ENCODE assay signal across 10 cellular contexts in the genomic region with DNA sequence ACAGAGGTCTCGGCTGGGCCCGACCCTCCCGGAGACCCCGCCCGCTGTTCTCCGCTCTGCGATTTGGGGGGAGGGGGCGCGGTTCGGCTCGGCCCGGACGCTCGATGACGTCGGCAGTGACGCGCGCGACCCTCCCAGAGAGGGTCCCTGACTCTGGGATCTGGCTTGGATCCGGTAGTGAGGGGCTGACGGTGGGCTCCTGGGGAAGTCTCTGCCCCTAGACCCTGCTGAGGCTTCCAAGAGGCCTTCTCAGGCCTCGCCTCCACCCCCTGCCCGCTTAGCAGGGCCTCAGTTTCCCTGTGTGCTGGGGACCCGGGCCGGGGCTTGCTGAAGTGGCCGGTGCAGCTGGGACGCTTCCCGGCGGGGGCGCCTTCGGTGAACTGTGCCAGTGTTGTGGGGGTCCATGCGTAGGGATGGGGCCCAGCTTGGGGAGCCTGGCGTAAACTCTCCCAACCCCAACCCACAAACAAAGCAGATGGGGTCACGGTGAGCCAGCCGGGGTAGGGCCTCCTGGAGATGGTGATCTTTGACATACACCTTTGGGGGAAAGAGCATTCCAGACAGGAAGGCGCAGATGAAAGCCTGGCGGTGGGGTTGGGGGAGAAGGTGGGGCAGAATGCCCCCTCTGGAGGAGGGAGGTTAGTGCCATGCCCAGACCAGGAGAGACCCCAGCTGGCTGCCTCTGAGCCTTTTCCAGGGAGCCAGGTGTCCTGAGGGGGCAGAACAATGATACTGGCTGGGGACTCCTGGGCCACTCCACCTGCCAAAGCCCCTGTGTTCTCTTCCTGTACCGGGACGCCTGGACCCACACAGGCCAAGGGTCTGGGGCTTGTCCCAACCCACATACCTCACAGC. TPM values are rescaled to one million over a fixed set of nuclear protein-coding genes. Genes with fewer than 3 reads are reported as not detected.
DNase-seq lines count a peak whose midpoint lies in the region; ATAC-seq and TF ChIP-seq lines count a peak whose summit lies in the region.
"Had no signal": no experiment of that assay in that cellular context is flagged by ENCODE, and none has a peak within 500 bp of the region (broad histone marks: within the 10 kb centered on the region; RNA-seq: fewer than 3 reads in every experiment).

No MANE protein-coding gene starts in this region.

- H3K27me3 ChIP-seq in CD8-positive, alpha-beta memory T cell (ENCODE audit: insufficient read depth, low read length, poor library complexity, severe bottlenecking) = peaks cover 24% of the 10 kb centered on the region

- peak overlapping the region in 1 of 8 donors; percentile 74 for H3K27ac Mint-ChIP-seq in CD8-positive, alpha-beta memory T cell
- H3K27ac Mint-ChIP-seq in natural killer cell treated with Interleukin-12 subunit alpha and Interleukin-12 subunit beta and Interleukin-15 and Interleukin-18, amount 100 ng/mL, for 72 hours = no peak overlapping the region

- H3K4me3 Mint-ChIP-seq in CD8-positive, alpha-beta memory T cell = peak overlapping the region in 6 of 7 donors; percentile 43 to 86 (median 58)
- peak overlapping the region; percentile 17 for H3K4me3 Mint-ChIP-seq in natural killer cell treated with Interleukin-12 subunit alpha and Interleukin-12 subunit beta and Interleukin-15 and Interleukin-18, amount 100 ng/mL, for 72 hours

- H3K36me3 Mint-ChIP-seq in CD8-positive, alpha-beta memory T cell = no peaks in the 10 kb centered on the region
- H3K36me3 Mint-ChIP-seq in natural killer cell treated with Interleukin-12 subunit alpha and Interleukin-12 subunit beta and Interleukin-15 and Interleukin-18, amount 100 ng/mL, for 72 hours = no peaks in the 10 kb centered on the region

- H3K9me3 Mint-ChIP-seq in CD8-positive, alpha-beta memory T cell = no peaks in the 10 kb centered on the region
- no peaks in the 10 kb centered on the region for H3K9me3 Mint-ChIP-seq in natural killer cell treated with Interleukin-12 subunit alpha and Interleukin-12 subunit beta and Interleukin-15 and Interleukin-18, amount 100 ng/mL, for 72 hours

- intact Hi-C loops in posterior vena cava (cut with DNase I) = no loop called here

- TF ChIP-seq EP300 in Ishikawa (IDR thresholded peaks at IDR 0.05; ENCODE audit: borderline replicate concordance) = no peak

- DNase-seq in CD8-positive, alpha-beta memory T cell = no peak
- DNase-seq in ecto neural progenitor cell (ENCODE audit: low spot score) = peak; percentile 74
- DNase-seq in natural killer cell treated with Interleukin-12 subunit alpha and Interleukin-12 subunit beta and Interleukin-15 and Interleukin-18, amount 100 ng/mL, for 72 hours (ENCODE audit: low spot score) = peak; percentile 58
- DNase-seq in posterior vena cava (ENCODE audit: low spot score) = no peak
- no peak for DNase-seq in activated CD4-positive, alpha-beta T cell treated with anti-CD3 and anti-CD28 coated beads for 1 hour
- DNase-seq: NCI-H446 had no signal

- CTCF ChIA-PET in CD8-positive, alpha-beta memory T cell (lab: Charles Lee) = no interaction called here

- H3K4me3 ChIP-seq in CD8-positive, alpha-beta memory T cell (ENCODE audit: low read length) = no peak overlapping the region

- H3K4me1 Mint-ChIP-seq in CD8-positive, alpha-beta memory T cell = peaks cover 11 to 16% (median 14%) of the 10 kb centered on the region in 3 donors
- H3K4me1 Mint-ChIP-seq in natural killer cell treated with Interleukin-12 subunit alpha and Interleukin-12 subunit beta and Interleukin-15 and Interleukin-18, amount 100 ng/mL, for 72 hours (ENCODE audit: low read depth in 2 of 2) = peaks cover 18 to 26% of the 10 kb centered on the region in 2 donors

- no peak for TF ChIP-seq RAD21 in Ishikawa (IDR thresholded peaks at IDR 0.05; ENCODE audit: low read depth)

- no peaks in the 10 kb centered on the region for H3K36me3 ChIP-seq in CD8-positive, alpha-beta memory T cell (ENCODE audit: insufficient read depth, low read length)

- H3K27ac ChIP-seq in CD8-positive, alpha-beta memory T cell (ENCODE audit: low read depth, low read length) = no peak overlapping the region
- H3K27ac ChIP-seq: skin epidermis had no signal

- no peaks in the 10 kb centered on the region for H3K9me3 ChIP-seq in CD8-positive, alpha-beta memory T cell (ENCODE audit: low read length)

- peaks cover 11% of the 10 kb centered on the region for H3K4me1 ChIP-seq in CD8-positive, alpha-beta memory T cell (ENCODE audit: insufficient read depth, low read length)

- POLR2A ChIA-PET in CD8-positive, alpha-beta memory T cell (lab: Charles Lee) = no interaction called here

- H3K27me3 Mint-ChIP-seq in CD8-positive, alpha-beta memory T cell = peaks cover 31 to 40% of the 10 kb centered on the region in 2 donors
- peaks cover 14 to 21% of the 10 kb centered on the region in 2 donors for H3K27me3 Mint-ChIP-seq in natural killer cell treated with Interleukin-12 subunit alpha and Interleukin-12 subunit beta and Interleukin-15 and Interleukin-18, amount 100 ng/mL, for 72 hours

- ATAC-seq in natural killer cell treated with Interleukin-12 subunit alpha and Interleukin-12 subunit beta and Interleukin-15 and Interleukin-18, amount 100 ng/mL, for 72 hours = no peak
- no peak for ATAC-seq in GM21423 (IDR thresholded peaks at IDR 0.05; ENCODE audit: unreplicated experiment)
- ATAC-seq in GM18861 (IDR thresholded peaks at IDR 0.05; ENCODE audit: unreplicated experiment) = no peak

TF ChIP-seq in Ishikawa, 13 proteins besides CTCF, POLR2A, EP300 and RAD21:
- TF ChIP-seq TEAD4 (IDR thresholded peaks at IDR 0.05) = no peak
- TF ChIP-seq ZBTB7A (IDR thresholded peaks at IDR 0.05; ENCODE audit: low read depth) = peak; percentile 42; the same call in 1 of the 2 replicates

RNA-seq across cellular contexts. Expression of gene B4GALNT4, which starts 1.0 kb away (rescaled TPM):
- under 1 TPM; 0.47 to 0.81 TPM for total RNA-seq in CD8-positive, alpha-beta memory T cell
- polyA plus RNA-seq in CD8-positive, alpha-beta memory T cell = 0.31 TPM
- total RNA-seq in natural killer cell treated with Interleukin-12 subunit alpha and Interleukin-12 subunit beta and Interleukin-15 and Interleukin-18, amount 100 ng/mL, for 72 hours = under 1 TPM in 1 of 2 donors, not detected in 1; 0.50 TPM
- total RNA-seq in posterior vena cava = 1 to 10 TPM in 1 of 2 donors, under 1 TPM in 1; 0.52 to 1.8 TPM

RNA-seq across cellular contexts. Expression of gene PKP3, which starts 23.7 kb away (rescaled TPM):
- total RNA-seq in CD8-positive, alpha-beta memory T cell = not detected
- 1.1 TPM for polyA plus RNA-seq in CD8-positive, alpha-beta memory T cell
- not detected for total RNA-seq in natural killer cell treated with Interleukin-12 subunit alpha and Interleukin-12 subunit beta and Interleukin-15 and Interleukin-18, amount 100 ng/mL, for 72 hours
- under 1 TPM in 1 of 2 donors, not detected in 1; 0.10 TPM for total RNA-seq in posterior vena cava

RNA-seq across cellular contexts. Expression of gene SIGIRR, which starts 44.5 kb away (rescaled TPM):
- 10 to 100 TPM; 54.2 to 59.4 TPM for total RNA-seq in CD8-positive, alpha-beta memory T cell
- 267 TPM for polyA plus RNA-seq in CD8-positive, alpha-beta memory T cell
- 10 to 100 TPM; 39.0 to 44.9 TPM for total RNA-seq in natural killer cell treated with Interleukin-12 subunit alpha and Interleukin-12 subunit beta and Interleukin-15 and Interleukin-18, amount 100 ng/mL, for 72 hours
- 10 to 100 TPM; 30.7 to 45.2 TPM for total RNA-seq in posterior vena cava

RNA-seq across cellular contexts. Expression of gene IFITM3, which starts 49.7 kb away (rescaled TPM):
- 10 to 100 TPM; 20.6 to 21.0 TPM for total RNA-seq in CD8-positive, alpha-beta memory T cell
- polyA plus RNA-seq in CD8-positive, alpha-beta memory T cell = 12.0 TPM
- total RNA-seq in natural killer cell treated with Interleukin-12 subunit alpha and Interleukin-12 subunit beta and Interleukin-15 and Interleukin-18, amount 100 ng/mL, for 72 hours = 10 to 100 TPM; 28.2 to 29.8 TPM
- total RNA-seq in posterior vena cava = 1,000 to 10,000 TPM; 1,080 to 1,276 TPM

RNA-seq across cellular contexts. Expression of gene IFITM1, which starts 56.5 kb away (rescaled TPM):
- total RNA-seq in CD8-positive, alpha-beta memory T cell = 10 to 100 TPM; 70.7 to 75.9 TPM
- polyA plus RNA-seq in CD8-positive, alpha-beta memory T cell = 2,153 TPM
- 10 to 100 TPM; 58.1 to 71.0 TPM for total RNA-seq in natural killer cell treated with Interleukin-12 subunit alpha and Interleukin-12 subunit beta and Interleukin-15 and Interleukin-18, amount 100 ng/mL, for 72 hours
- 100 to 1,000 TPM; 205 to 275 TPM for total RNA-seq in posterior vena cava

Comparison
In these comparisons a context has a peak if more than half of its experiments do, and no peak if none do; other contexts are left out.
1. DNase-seq: peak in ecto neural progenitor cell (single experiment) and natural killer cell treated with Interleukin-12 subunit alpha and Interleukin-12 subunit beta and Interleukin-15 and Interleukin-18, amount 100 ng/mL, for 72 hours (single experiment); none in CD8-positive, alpha-beta memory T cell (0 of 5), posterior vena cava (single experiment) and activated CD4-positive, alpha-beta T cell treated with anti-CD3 and anti-CD28 coated beads for 1 hour (single experiment).